ENCODE assay signal across 28 cellular contexts in the genomic region with DNA sequence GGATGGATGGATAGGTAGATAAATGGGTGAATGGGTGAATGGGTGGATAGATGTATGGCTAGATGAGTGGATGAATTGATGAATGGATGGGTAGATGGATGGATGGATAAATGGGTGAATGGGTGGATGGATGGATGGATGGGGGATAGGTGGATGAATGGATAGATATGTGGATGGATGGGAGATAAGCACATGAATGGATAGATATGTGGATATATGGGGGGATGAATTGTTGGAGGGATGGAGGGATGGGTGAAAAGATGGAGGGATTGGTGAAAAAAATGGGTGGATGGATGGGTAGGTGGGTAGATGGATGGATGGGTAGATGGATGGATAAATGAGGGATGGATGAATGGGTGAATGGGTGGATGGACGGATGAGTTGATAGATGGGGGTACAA.
"Had no signal": no experiment of that assay in that cellular context is flagged by ENCODE, and none has a peak within 500 bp of the region (broad histone marks: within the 10 kb centered on the region; RNA-seq: fewer than 3 reads in every experiment).

No MANE protein-coding gene starts in this region.

- H3K4me2 ChIP-seq: hepatocyte had no signal

- H3K9me3 ChIP-seq: esophagus muscularis mucosa, esophagus squamous epithelium, gastrocnemius medialis, gastroesophageal sphincter, heart left ventricle, heart right ventricle had no signal

- H3K4me3 ChIP-seq: coronary artery, dorsolateral prefrontal cortex, esophagus muscularis mucosa, esophagus squamous epithelium, gastrocnemius medialis, gastroesophageal sphincter, heart left ventricle, heart right ventricle, hepatocyte had no signal

- FAIRE-seq: endometrium, endothelial cell of umbilical vein, frontal cortex had no signal

- DNase-seq: cortex of kidney; dermis blood vessel endothelial cell; dorsolateral prefrontal cortex; effector CD4-positive, alpha-beta T cell; effector CD8-positive, alpha-beta T cell; effector memory CD4-positive, alpha-beta T cell; effector memory CD8-positive, alpha-beta T cell; endodermal cell; erythroblast; esophagus squamous epithelium; foreskin fibroblast; foreskin keratinocyte; foreskin melanocyte; gastrocnemius medialis; glutamatergic neuron; head of caudate nucleus; heart left ventricle; heart right ventricle; hippocampal formation had no signal

- ATAC-seq: effector memory CD8-positive, alpha-beta T cell; esophagus mucosa; foreskin keratinocyte; gastrocnemius medialis; gastroesophageal sphincter; heart left ventricle; heart right ventricle had no signal

- H3K79me2 ChIP-seq: hepatocyte had no signal

- H3K4me1 ChIP-seq: esophagus muscularis mucosa, esophagus squamous epithelium, foreskin keratinocyte, gastrocnemius medialis, gastroesophageal sphincter, heart left ventricle had no signal

- H3K36me3 ChIP-seq: esophagus muscularis mucosa, esophagus squamous epithelium, gastrocnemius medialis, gastroesophageal sphincter, heart left ventricle, heart right ventricle had no signal

- H3K27ac ChIP-seq: coronary artery, dorsolateral prefrontal cortex, epithelial cell of prostate, esophagus muscularis mucosa, esophagus squamous epithelium, foreskin keratinocyte, gastrocnemius medialis, gastroesophageal sphincter, heart left ventricle, heart right ventricle, hepatocyte had no signal

- H2AFZ ChIP-seq: hepatocyte had no signal

- H3K27me3 ChIP-seq: dorsolateral prefrontal cortex, esophagus muscularis mucosa, esophagus squamous epithelium, foreskin keratinocyte, gastrocnemius medialis, gastroesophageal sphincter, heart left ventricle, heart right ventricle, hepatocyte had no signal
